Comparison of ENCODE assay signal across 12 cellular contexts in genomic region chr15:90033448-90033847, GRCh38. TPM values are rescaled to one million over a fixed set of nuclear protein-coding genes. Genes with fewer than 3 reads are reported as not detected.
DNase-seq lines count a peak whose midpoint lies in the region; ATAC-seq and TF ChIP-seq lines count a peak whose summit lies in the region.
"Had no signal": no experiment of that assay in that cellular context is flagged by ENCODE, and none has a peak within 500 bp of the region (broad histone marks: within the 10 kb centered on the region; RNA-seq: fewer than 3 reads in every experiment).

No MANE protein-coding gene starts in this region.

- ATAC-seq in naive thymus-derived CD8-positive, alpha-beta T cell = no peak
- ATAC-seq in GM21526 (IDR thresholded peaks at IDR 0.05; ENCODE audit: low FRiP score, unreplicated experiment) (no peak), HG03135 (IDR thresholded peaks at IDR 0.05; ENCODE audit: unreplicated experiment) (no peak), GM19397 (IDR thresholded peaks at IDR 0.05; ENCODE audit: unreplicated experiment) (no peak), HG02588 (IDR thresholded peaks at IDR 0.05; ENCODE audit: unreplicated experiment) (no peak)

- DNase-seq in A673 (ENCODE audit: low spot score) (no peak), HL-60 (ENCODE audit: low read depth in 1 of 2, low spot score in 1 of 2) (no peak), chondrocyte (ENCODE audit: low spot score) (no peak)
- DNase-seq in naive thymus-derived CD8-positive, alpha-beta T cell = no peak
- DNase-seq: activated CD4-positive, CD25-positive, alpha-beta regulatory T cell; COR-L47; erythroblast; NCI-H2081 had no signal

- H3K4me1 Mint-ChIP-seq in chondrocyte (ENCODE audit: low read depth) = peaks cover 59% of the 10 kb centered on the region
- H3K4me1 Mint-ChIP-seq in naive thymus-derived CD8-positive, alpha-beta T cell = peaks cover 34 to 85% (median 60%) of the 10 kb centered on the region in 4 donors

- intact Hi-C loops in A673 (cut with micrococcal nuclease; ENCODE audit: unreplicated experiment) = no loop called here

- H3K27me3 ChIP-seq in A673 (replicated peaks; ENCODE audit: insufficient read depth, low read depth, low read length, poor library complexity) = no peaks in the 10 kb centered on the region
- no peaks in the 10 kb centered on the region for H3K27me3 ChIP-seq in HL-60 (ENCODE audit: insufficient read depth, poor library complexity, severe bottlenecking)

- H3K4me3 ChIP-seq in A673 (ENCODE audit: low read depth, low read length, poor library complexity, severe bottlenecking) (no peak overlapping the region), HL-60 (replicated peaks; ENCODE audit: insufficient read depth, low read length) (no peak overlapping the region)

- no peaks in the 10 kb centered on the region for H3K9me3 ChIP-seq in A673 (ENCODE audit: low read depth, low read length, poor library complexity, severe bottlenecking)

- TF ChIP-seq CTCF in A673 (conservative IDR thresholded peaks at IDR 0.05; ENCODE audit: low read depth, low read length) (no peak), HL-60 (IDR thresholded peaks at IDR 0.05; ENCODE audit: insufficient read depth, low read length) (no peak), chondrocyte (IDR thresholded peaks at IDR 0.05) (no peak)

- BruUV-seq in A673 (replicated peaks; lab: Mats Ljungman, UMichigan) = no TSS peak

- H3K27ac ChIP-seq in A673 (ENCODE audit: low read depth, low read length, poor library complexity, severe bottlenecking) (peak overlapping the region; percentile 74), HL-60 (replicated peaks) (peak overlapping the region; percentile 98)

- peaks cover 44% of the 10 kb centered on the region for H3K4me1 ChIP-seq in A673 (ENCODE audit: insufficient read depth, low read length, poor library complexity, severe bottlenecking)

- no peaks in the 10 kb centered on the region for H3K9me3 Mint-ChIP-seq in chondrocyte (ENCODE audit: low read depth)
- peaks cover 0 to 3% (median 0%) of the 10 kb centered on the region in 9 donors for H3K9me3 Mint-ChIP-seq in naive thymus-derived CD8-positive, alpha-beta T cell

- H3K27ac Mint-ChIP-seq in chondrocyte (ENCODE audit: unreplicated experiment) = peak overlapping the region; percentile 80
- H3K27ac Mint-ChIP-seq in naive thymus-derived CD8-positive, alpha-beta T cell = peak overlapping the region in 7 of 10 donors; percentile 48 to 91 (median 84)

- POLR2A ChIA-PET in A673 (lab: Charles Lee; ENCODE audit: low non-redundant PET) = no interaction called here
- POLR2A ChIA-PET in naive thymus-derived CD8-positive, alpha-beta T cell (lab: Charles Lee) = interaction anchor here (0.6 to 2.2 kb wide), 3 partner anchors 20 to 139 kb away, joined by 3 to 6 read pairs (median 3); partner anchors contain the start of gene AP3S2

- no peak overlapping the region for H3K4me3 Mint-ChIP-seq in chondrocyte (ENCODE audit: unreplicated experiment)
- H3K4me3 Mint-ChIP-seq in naive thymus-derived CD8-positive, alpha-beta T cell = peak overlapping the region in 8 of 10 donors; percentile 1 to 82 (median 64)

- H3K27me3 Mint-ChIP-seq in chondrocyte (ENCODE audit: low read depth) = no peaks in the 10 kb centered on the region
- no peaks in the 10 kb centered on the region for H3K27me3 Mint-ChIP-seq in naive thymus-derived CD8-positive, alpha-beta T cell

- CTCF ChIA-PET in A673 (lab: Charles Lee) = no interaction called here

- no peaks in the 10 kb centered on the region for H3K36me3 ChIP-seq in A673 (ENCODE audit: insufficient read depth, low read length, poor library complexity, severe bottlenecking)

- no peaks in the 10 kb centered on the region for H3K36me3 Mint-ChIP-seq in chondrocyte (ENCODE audit: low read depth)
- no peaks in the 10 kb centered on the region for H3K36me3 Mint-ChIP-seq in naive thymus-derived CD8-positive, alpha-beta T cell

RNA-seq across cellular contexts. Expression of gene ZNF710, which starts 32.3 kb away (rescaled TPM):
- 25.2 and 27.3 TPM in 2 replicates for total RNA-seq in A673 (2021)
- 6.7 to 14.4 TPM (median 12.9 TPM) in 3 replicates for total RNA-seq in chondrocyte
- total RNA-seq in naive thymus-derived CD8-positive, alpha-beta T cell = 10 to 100 TPM; 13.8 to 14.5 TPM
- polyA plus RNA-seq in naive thymus-derived CD8-positive, alpha-beta T cell = 1 to 10 TPM in 1 of 3 donors, under 1 TPM in 2; 0.23 to 1.8 (median 0.47) TPM
